Comparison of ENCODE assay signal across 8 cellular contexts in genomic region chr17:3845754-3846738, GRCh38.
DNase-seq lines count a peak whose midpoint lies in the region; ATAC-seq lines count a peak whose summit lies in the region.

TSS of gene NCBP3 (minus strand) at chr17:3846246. CDS start at chr17:3846223, 23 bp downstream.

- DNase-seq in AML-193 (lab: John Stamatoyannopoulos, UW) (peak; percentile 52 to 57), NCI-H345 treated with DMSO at 0.1 percent for 48 hours (lab: John Stamatoyannopoulos, UW; ENCODE audit: unreplicated experiment) (peak; percentile 72), islet precursor cell (peak; percentile 96)
- DNase-seq in activated CD4-positive, CD25-positive, alpha-beta regulatory T cell treated with anti-CD3 and anti-CD28 coated beads, Interleukin-2, amount 50 U/mL, for 16 hours (ENCODE audit: low read depth, low spot score), result peak; percentile 87
- peak; percentile 89 for DNase-seq in central memory CD4-positive, alpha-beta T cell
- peak; percentile 85 to 88 (median 86) for DNase-seq in stimulated activated CD4-positive, alpha-beta T cell treated with anti-CD3 and anti-CD28 coated beads, Interleukin-12 subunit alpha, Interleukin-12 subunit beta, amount 100 ng/mL, for 48 hours (ENCODE audit: low read depth in 2 of 3, low spot score in 1 of 3)

- ATAC-seq in GM19023 (IDR thresholded peaks at IDR 0.05; ENCODE audit: unreplicated experiment), result peak; percentile 86
- ATAC-seq in HG03196 (IDR thresholded peaks at IDR 0.05; ENCODE audit: unreplicated experiment), result peak; percentile 96

Comparison
In these comparisons a context has a peak if more than half of its experiments do, and no peak if none do; other contexts are left out.
1. Peak in every context shown above with its lines: DNase-seq and ATAC-seq.